Comparison of ENCODE assay signal across 21 cellular contexts in the genomic region with DNA sequence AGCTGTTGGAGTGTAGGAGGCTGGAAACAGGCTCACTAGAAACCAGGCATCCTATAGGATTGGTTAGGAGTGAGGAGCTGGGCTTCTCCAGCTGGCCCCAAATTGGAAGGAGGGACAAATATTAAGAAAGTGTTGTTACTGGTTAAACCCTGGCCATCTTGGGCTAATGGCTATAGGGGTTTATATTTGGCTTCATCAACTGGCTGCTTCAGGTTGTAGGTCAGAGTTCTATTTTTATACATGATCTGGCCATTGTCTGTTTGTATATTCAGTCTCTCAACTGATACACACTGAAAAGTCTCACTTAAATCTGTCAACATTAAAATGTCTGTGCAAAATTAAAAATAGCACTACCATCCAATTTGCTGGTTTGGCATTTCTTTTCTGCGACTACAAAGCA.
DNase-seq lines count a peak whose midpoint lies in the region; ATAC-seq and TF ChIP-seq lines count a peak whose summit lies in the region.
"Had no signal": no experiment of that assay in that cellular context is flagged by ENCODE, and none has a peak within 500 bp of the region (broad histone marks: within the 10 kb centered on the region; RNA-seq: fewer than 3 reads in every experiment).

No MANE protein-coding gene starts in this region.

- peaks cover 0 to 11% of the 10 kb centered on the region in 2 donors for H3K4me1 ChIP-seq in right atrium auricular region
- peaks cover 0 to 15% (median 3%) of the 10 kb centered on the region in 12 donors for H3K4me1 ChIP-seq in heart left ventricle
- H3K4me1 ChIP-seq in left ventricle myocardium inferior: peaks cover 31% of the 10 kb centered on the region
- H3K4me1 ChIP-seq: BLaER1 had no signal

- H3K27me3 ChIP-seq in right atrium auricular region (no peaks in the 10 kb centered on the region), heart left ventricle (no peaks in the 10 kb centered on the region), left ventricle myocardium inferior (ENCODE audit: low read depth) (peaks cover 8% of the 10 kb centered on the region)
- H3K27me3 ChIP-seq: BLaER1 had no signal

- intact Hi-C loops in Right ventricle myocardium inferior (cut with DNase I): no loop called here
- intact Hi-C loops in heart left ventricle (cut with DNase I): no loop called here
- intact Hi-C loops in left ventricle myocardium inferior (cut with micrococcal nuclease): no loop called here
- intact Hi-C loops in posterior cingulate gyrus (cut with DNase I): no loop called here

- TF ChIP-seq CTCF in right atrium auricular region (IDR thresholded peaks at IDR 0.05) (no peak), heart left ventricle (IDR thresholded peaks at IDR 0.05) (no peak), left ventricle myocardium inferior (IDR thresholded peaks at IDR 0.05; ENCODE audit: borderline replicate concordance) (no peak)

- DNase-seq in Right ventricle myocardium inferior (ENCODE audit: missing footprints) (no peak), right atrium auricular region (ENCODE audit: low spot score) (no peak), heart left ventricle (no peak), left ventricle myocardium inferior (no peak), myocyte (ENCODE audit: low read depth) (peak; percentile 32), inferior parietal cortex (ENCODE audit: extremely low spot score) (no peak), posterior cingulate gyrus (no peak), NCI-H526 treated with DMSO at 0.1 percent for 48 hours (lab: John Stamatoyannopoulos, UW) (no peak)
- DNase-seq: CD4-positive, CD25-positive, alpha-beta regulatory T cell; CD8-positive, alpha-beta T cell; DMS 273 treated with DMSO at 0.1 percent for 48 hours; DMS79; EL; GDM1; H9 had no signal

- H3K4me3 ChIP-seq in right atrium auricular region: no peak overlapping the region
- H3K4me3 ChIP-seq in heart left ventricle: no peak overlapping the region
- H3K4me3 ChIP-seq in left ventricle myocardium inferior: no peak overlapping the region
- H3K4me3 ChIP-seq: BLaER1, GM12878, GM23338 had no signal

- TF ChIP-seq POLR2A in heart left ventricle (IDR thresholded peaks at IDR 0.05): no peak

- H3K9me3 ChIP-seq in right atrium auricular region (no peaks in the 10 kb centered on the region), heart left ventricle (no peaks in the 10 kb centered on the region), left ventricle myocardium inferior (replicated peaks) (no peaks in the 10 kb centered on the region)
- H3K9me3 ChIP-seq: BLaER1 had no signal

- H3K27ac ChIP-seq in right atrium auricular region (peak overlapping the region in 1 of 2 donors; percentile 44), heart left ventricle (peak overlapping the region in 10 of 12 donors; percentile 35 to 74 (median 64)), left ventricle myocardium inferior (replicated peaks) (peak overlapping the region; percentile 85)
- H3K27ac ChIP-seq: 22Rv1, BLaER1, C4-2B had no signal

- ATAC-seq in Right ventricle myocardium inferior: peak; percentile 77
- ATAC-seq in heart left ventricle: peak; percentile 60 to 88 (median 83)
- ATAC-seq: CD8-positive, alpha-beta T cell; GM12878; GM23338; HCT116 had no signal

- no peaks in the 10 kb centered on the region for H3K36me3 ChIP-seq in right atrium auricular region
- H3K36me3 ChIP-seq in heart left ventricle: no peaks in the 10 kb centered on the region
- H3K36me3 ChIP-seq in left ventricle myocardium inferior: no peaks in the 10 kb centered on the region
- H3K36me3 ChIP-seq: BLaER1 had no signal

- WGBS in heart left ventricle, 4 donors: 41 to 60% (median 49%) methylated on average over 1 of the region's 1 CpG
